24 cellular contexts compared by ENCODE assay signal in genomic region chr7:13021971-13022370, GRCh38.
"Had no signal": no experiment of that assay in that cellular context is flagged by ENCODE, and none has a peak within 500 bp of the region (broad histone marks: within the 10 kb centered on the region; RNA-seq: fewer than 3 reads in every experiment).

No MANE protein-coding gene starts in this region.

- H3K4me3 ChIP-seq: dorsolateral prefrontal cortex, esophagus muscularis mucosa, gastroesophageal sphincter, hepatocyte, lung, psoas muscle, stomach, thoracic aorta, transverse colon had no signal

- H3K27me3 ChIP-seq: dorsolateral prefrontal cortex, esophagus muscularis mucosa, gastroesophageal sphincter, hepatocyte, neutrophil, stomach, transverse colon had no signal

- H3K27ac ChIP-seq: epithelial cell of prostate, esophagus muscularis mucosa, gastroesophageal sphincter, hepatocyte, neutrophil, psoas muscle, stomach, thoracic aorta, transverse colon had no signal

- H3K4me2 ChIP-seq: hepatocyte had no signal

- H3K79me2 ChIP-seq: hepatocyte had no signal

- H3K9me3 ChIP-seq: esophagus muscularis mucosa, gastroesophageal sphincter, neutrophil, psoas muscle, stomach, thoracic aorta, transverse colon had no signal

- DNase-seq: cortex of kidney; dorsolateral prefrontal cortex; effector memory CD4-positive, alpha-beta T cell; glutamatergic neuron; left colon; left ventricle myocardium superior; midbrain; psoas muscle; retina; stimulated activated CD4-positive, alpha-beta T cell treated with anti-CD3 and anti-CD28 coated beads, Interleukin-2, amount 100 ng/mL, for 24 hours; stimulated activated CD4-positive, alpha-beta T cell treated with anti-CD3 and anti-CD28 coated beads, Interleukin-4, amount 100 ng/mL, for 4 hours; stimulated activated naive CD4-positive, alpha-beta T cell; stomach; substantia nigra; transverse colon had no signal

- ATAC-seq: gastroesophageal sphincter; left colon; left ventricle myocardium superior; natural killer cell treated with Interleukin-12 subunit alpha and Interleukin-12 subunit beta and Interleukin-15 and Interleukin-18, amount 100 ng/mL, for 72 hours; psoas muscle; sciatic nerve had no signal

- H3K36me3 ChIP-seq: esophagus muscularis mucosa, gastroesophageal sphincter, neutrophil, stomach, thoracic aorta, transverse colon had no signal

- H2AFZ ChIP-seq: hepatocyte had no signal

- H3K4me1 ChIP-seq: gastroesophageal sphincter, psoas muscle had no signal
